In genomic region chr20:5216663-5217062, GRCh38 we compare ENCODE assay signal across 15 cellular contexts.
"Had no signal": no experiment of that assay in that cellular context is flagged by ENCODE, and none has a peak within 500 bp of the region (broad histone marks: within the 10 kb centered on the region; RNA-seq: fewer than 3 reads in every experiment).

No MANE protein-coding gene starts in this region.

- H3K4me3 ChIP-seq: body of pancreas, colonic mucosa, thyroid gland had no signal

- H3K9me3 ChIP-seq: body of pancreas, colonic mucosa, thyroid gland had no signal

- H3K4me1 ChIP-seq: body of pancreas, colonic mucosa, thyroid gland had no signal

- DNase-seq: activated CD4-positive, alpha-beta memory T cell treated with anti-CD3 and anti-CD28 coated beads, Interleukin-2, amount 10 ng/mL, durations not matched to agents 7 days and 5 days; activated CD4-positive, alpha-beta T cell treated with anti-CD3 and anti-CD28 coated beads for 36 hours; activated CD8-positive, alpha-beta memory T cell treated with anti-CD3 and anti-CD28 coated beads, Interleukin-2, amount 10 ng/mL, durations not matched to agents 7 days and 5 days; activated naive CD4-positive, alpha-beta T cell treated with Interleukin-2 at 50 U/mL for 16 hours; body of pancreas; colonic mucosa; endodermal cell; immature natural killer cell; mammary epithelial cell; stimulated activated CD8-positive, alpha-beta memory T cell treated with anti-CD3 and anti-CD28 coated beads, Interleukin-4, amount 100 ng/mL, for 48 hours; stimulated activated naive CD4-positive, alpha-beta T cell; T-cell; thyroid gland had no signal

- H3K36me3 ChIP-seq: colonic mucosa had no signal

- H3K27me3 ChIP-seq: body of pancreas, colonic mucosa, thyroid gland had no signal

- ATAC-seq: activated CD4-positive, alpha-beta T cell treated with anti-CD3 and anti-CD28 coated beads for 36 hours; activated CD8-positive, alpha-beta memory T cell treated with anti-CD3 and anti-CD28 coated beads, Interleukin-2, amount 10 ng/mL, durations not matched to agents 7 days and 5 days; activated T-helper 17 cell treated with anti-CD3 and anti-CD28 coated beads, Interleukin-2, amount 50 U/mL, for 72 hours; body of pancreas; T-cell; WTC11 had no signal

- H3K27ac ChIP-seq: body of pancreas, colonic mucosa, thyroid gland had no signal
